In the genomic region with DNA sequence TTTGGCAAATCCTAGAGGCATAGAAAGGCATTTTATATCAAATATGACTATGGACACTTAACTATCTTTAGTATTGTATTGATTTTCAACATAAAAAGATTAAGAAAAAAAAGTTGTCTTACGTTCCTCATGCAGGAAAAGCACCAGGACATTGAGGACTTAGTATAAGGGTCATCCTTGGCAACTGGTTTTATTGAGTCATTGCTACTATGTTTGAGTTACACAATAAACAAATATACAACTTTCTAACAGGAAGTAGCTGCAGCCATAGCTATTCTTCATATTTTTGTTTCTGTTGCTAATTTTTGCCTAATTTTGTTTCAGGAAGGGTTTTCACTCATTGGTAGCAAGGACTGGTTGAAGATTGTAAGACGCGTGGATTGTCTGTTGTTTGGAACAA, we compare ENCODE assay signal across 13 cellular contexts.
"Had no signal": no experiment of that assay in that cellular context is flagged by ENCODE, and none has a peak within 500 bp of the region (broad histone marks: within the 10 kb centered on the region; RNA-seq: fewer than 3 reads in every experiment).

No MANE protein-coding gene starts in this region.

- H3K9me3 ChIP-seq: breast epithelium, psoas muscle had no signal

- H3K27me3 ChIP-seq: breast epithelium had no signal

- H3K4me3 ChIP-seq: breast epithelium, psoas muscle had no signal

- H3K4me1 ChIP-seq: breast epithelium, psoas muscle had no signal

- H3K27ac ChIP-seq: breast epithelium, psoas muscle had no signal

- ATAC-seq: activated CD8-positive, alpha-beta memory T cell treated with anti-CD3 and anti-CD28 coated beads, Interleukin-2, amount 10 ng/mL, durations not matched to agents 7 days and 5 days; psoas muscle; sciatic nerve had no signal

- H3K36me3 ChIP-seq: breast epithelium had no signal

- DNase-seq: activated CD4-positive, alpha-beta T cell treated with anti-CD3 and anti-CD28 coated beads, Interleukin-2, amount 50 U/mL, for 4 hours; activated CD4-positive, CD25-positive, alpha-beta regulatory T cell treated with anti-CD3 and anti-CD28 coated beads, Interleukin-2, amount 50 U/mL, for 72 hours; activated CD8-positive, alpha-beta memory T cell treated with anti-CD3 and anti-CD28 coated beads, Interleukin-2, amount 10 ng/mL, durations not matched to agents 7 days and 5 days; activated effector memory CD4-positive, alpha-beta T cell treated with Interleukin-2 at 50 U/mL for 16 hours; activated T-cell treated with anti-CD3 and anti-CD28 coated beads, Interleukin-2, amount 50 U/mL, for 24 hours; aorta; hippocampal formation; kidney glomerular epithelial cell; psoas muscle; stimulated activated CD4-positive, alpha-beta T cell treated with anti-CD3 and anti-CD28 coated beads, Interleukin-2, amount 100 ng/mL, for 48 hours; stimulated activated naive CD4-positive, alpha-beta T cell treated with Interleukin-2 at 50 U/mL for 16 hours had no signal
